In the genomic region with DNA sequence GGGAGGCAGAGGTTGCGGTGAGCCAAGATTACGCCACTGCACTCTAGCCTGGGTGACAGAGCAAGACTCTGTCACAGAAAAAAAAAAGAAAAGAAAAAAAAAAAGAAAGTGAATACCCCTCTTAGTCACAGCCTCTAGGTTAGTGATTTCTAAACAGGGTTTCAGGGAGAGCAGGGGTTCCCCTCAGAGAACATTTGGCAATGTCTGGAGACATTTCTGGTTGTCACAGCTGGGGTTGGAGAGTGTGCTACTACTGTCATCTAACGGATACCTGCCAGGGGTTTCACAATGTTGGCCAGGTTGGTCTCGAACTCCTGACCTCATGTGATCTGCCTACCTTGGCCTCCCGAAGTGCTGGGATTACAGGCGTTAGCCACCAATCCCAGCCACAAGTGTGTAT, we compare ENCODE assay signal across 14 cellular contexts. TPM values are rescaled to one million over a fixed set of nuclear protein-coding genes. Genes with fewer than 3 reads are reported as not detected.
A peak's percentile ranks its signal among the peaks of the same experiment; 100 is the strongest.
DNase-seq lines count a peak whose midpoint lies in the region; ATAC-seq and TF ChIP-seq lines count a peak whose summit lies in the region.
"Not testable (repeated sequence)": the region's sequence is repeated elsewhere in the genome, so short reads cannot be mapped to it uniquely, and the experiment has no call there.
"Had no signal": no experiment of that assay in that cellular context is flagged by ENCODE, and none has a peak within 500 bp of the region (broad histone marks: within the 10 kb centered on the region; RNA-seq: fewer than 3 reads in every experiment).

No MANE protein-coding gene starts in this region.

- peaks cover 36% of the 10 kb centered on the region for H3K27me3 Mint-ChIP-seq in activated CD8-positive, alpha-beta T cell treated with anti-CD3 and anti-CD28 coated beads for 36 hours

- H3K36me3 Mint-ChIP-seq in activated CD8-positive, alpha-beta T cell treated with anti-CD3 and anti-CD28 coated beads for 36 hours (ENCODE audit: low read depth), result not testable (repeated sequence)

- peak; percentile 45 for DNase-seq in activated CD8-positive, alpha-beta T cell treated with anti-CD3 and anti-CD28 coated beads for 36 hours
- peak; percentile 48 for DNase-seq in stimulated activated CD8-positive, alpha-beta memory T cell treated with anti-CD3 and anti-CD28 coated beads, Interleukin-4, amount 100 ng/mL, for 48 hours

- H3K4me3 Mint-ChIP-seq in activated CD8-positive, alpha-beta T cell treated with anti-CD3 and anti-CD28 coated beads for 36 hours, result not testable (repeated sequence)

- H3K9me3 Mint-ChIP-seq in activated CD8-positive, alpha-beta T cell treated with anti-CD3 and anti-CD28 coated beads for 36 hours, result not testable (repeated sequence)

- not testable (repeated sequence) for H3K27ac Mint-ChIP-seq in activated CD8-positive, alpha-beta T cell treated with anti-CD3 and anti-CD28 coated beads for 36 hours

- peaks cover 14% of the 10 kb centered on the region for H3K4me1 Mint-ChIP-seq in activated CD8-positive, alpha-beta T cell treated with anti-CD3 and anti-CD28 coated beads for 36 hours (ENCODE audit: low read depth)

- CTCF ChIA-PET in activated CD8-positive, alpha-beta T cell treated with anti-CD3 and anti-CD28 coated beads for 36 hours (lab: Charles Lee), result not testable (repeated sequence)

- intact Hi-C loops in activated CD8-positive, alpha-beta T cell treated with anti-CD3 and anti-CD28 coated beads for 36 hours (cut with micrococcal nuclease), result not testable (repeated sequence)

- ATAC-seq in GM18502 (IDR thresholded peaks at IDR 0.05; ENCODE audit: poor library complexity, unreplicated experiment), result peak; percentile 72
- peak; percentile 62 for ATAC-seq in GM19043 (IDR thresholded peaks at IDR 0.05; ENCODE audit: low read depth, unreplicated experiment)
- ATAC-seq in GM21447 (IDR thresholded peaks at IDR 0.05; ENCODE audit: unreplicated experiment), result peak; percentile 75
- ATAC-seq in HG02763 (IDR thresholded peaks at IDR 0.05; ENCODE audit: unreplicated experiment), result peak; percentile 61
- peak; percentile 64 for ATAC-seq in HG03135 (IDR thresholded peaks at IDR 0.05; ENCODE audit: unreplicated experiment)
- peak; percentile 68 for ATAC-seq in HG03575 (IDR thresholded peaks at IDR 0.05; ENCODE audit: extremely low read depth, insufficient number of reproducible peaks, low FRiP score, unreplicated experiment)
- peak; percentile 82 for ATAC-seq in activated CD8-positive, alpha-beta T cell treated with anti-CD3 and anti-CD28 coated beads for 36 hours

- POLR2A ChIA-PET in activated CD8-positive, alpha-beta T cell treated with anti-CD3 and anti-CD28 coated beads for 36 hours (lab: Charles Lee), result interaction anchor here (0.9 kb wide), 1 partner anchor 24 kb away, joined by 4 read pairs; no protein-coding TSS in a partner anchor

- TF ChIP-seq CTCF in activated CD8-positive, alpha-beta T cell treated with anti-CD3 and anti-CD28 coated beads for 36 hours (IDR thresholded peaks at IDR 0.05), result not testable (repeated sequence)

RNA-seq across cellular contexts. Expression of a gene that starts 37.5 kb away (rescaled TPM):
- not detected for total RNA-seq in activated CD8-positive, alpha-beta T cell treated with anti-CD3 and anti-CD28 coated beads for 36 hours
- total RNA-seq: activated CD4-positive, alpha-beta memory T cell treated with anti-CD3 and anti-CD28 coated beads, Interleukin-2, amount 10 ng/mL, durations not matched to agents 7 days and 5 days; foreskin keratinocyte; kidney; mammary epithelial cell; ovary; right lobe of liver had no signal

Comparison
In these comparisons a context has a peak if more than half of its experiments do, and no peak if none do; other contexts are left out.
1. Peak in every context shown above with its lines: DNase-seq and ATAC-seq.